7 cellular contexts compared by ENCODE assay signal in the genomic region with DNA sequence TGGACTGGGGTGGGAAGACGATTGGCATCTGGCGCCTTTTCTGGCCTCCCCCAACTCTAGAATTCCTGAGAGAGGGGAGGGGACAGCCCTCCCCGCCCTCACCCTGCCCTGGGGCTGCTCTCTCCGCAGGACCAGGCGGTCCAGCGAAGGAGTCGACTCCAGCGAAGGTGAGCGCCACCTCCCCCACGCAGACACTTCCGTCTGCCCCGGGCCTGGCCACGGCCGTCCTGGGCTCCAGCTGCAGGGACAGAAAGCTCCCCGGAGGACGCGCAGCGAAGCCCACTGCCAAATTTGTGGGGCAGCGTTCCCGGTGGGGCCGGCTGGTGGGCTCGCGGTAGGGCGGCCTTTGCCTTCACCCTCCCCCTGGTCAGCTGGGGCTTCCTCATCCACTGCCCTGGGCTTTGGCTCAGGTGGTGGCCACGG. TPM values are rescaled to one million over a fixed set of nuclear protein-coding genes. Genes with fewer than 3 reads are reported as not detected.
DNase-seq lines count a peak whose midpoint lies in the region; ATAC-seq lines count a peak whose summit lies in the region.

No MANE protein-coding gene starts in this region.

- ATAC-seq in left ventricle myocardium superior (peak; percentile 32), HG03442 (IDR thresholded peaks at IDR 0.05; ENCODE audit: unreplicated experiment) (no peak)

- H3K27me3 Mint-ChIP-seq in activated T-helper 2 cell treated with anti-CD3 and anti-CD28 coated beads, Interferon-gamma antibody, Interleukin-2, Interleukin-4, amounts not matched to agents 10 μg/mL and 5 μg/mL and 100 μg/mL, durations not matched to agents 14 hours and 24 hours and 36 hours (ENCODE audit: low read depth): no peaks in the 10 kb centered on the region

- in situ Hi-C loops in KBM-7 (cut with MboI; ENCODE audit: low pct_unique_long_range_greater_than_20kb, low sequenced_read_pairs): no loop called here

- peaks cover 23% of the 10 kb centered on the region for H3K36me3 Mint-ChIP-seq in activated T-helper 2 cell treated with anti-CD3 and anti-CD28 coated beads, Interferon-gamma antibody, Interleukin-2, Interleukin-4, amounts not matched to agents 10 μg/mL and 5 μg/mL and 100 μg/mL, durations not matched to agents 14 hours and 24 hours and 36 hours (ENCODE audit: low read depth)

- H3K4me3 ChIP-seq in skeletal muscle cell (ENCODE audit: low read depth, low read length): peak overlapping the region; percentile 83

- intact Hi-C loops in activated T-helper 2 cell treated with anti-CD3 and anti-CD28 coated beads, Interferon-gamma antibody, Interleukin-2, Interleukin-4, amounts not matched to agents 10 μg/mL and 5 μg/mL and 100 μg/mL, durations not matched to agents 14 hours and 24 hours and 36 hours (cut with micrococcal nuclease): no loop called here
- intact Hi-C loops in left ventricle myocardium superior (cut with micrococcal nuclease): no loop called here

- H3K9me3 Mint-ChIP-seq in activated T-helper 2 cell treated with anti-CD3 and anti-CD28 coated beads, Interferon-gamma antibody, Interleukin-2, Interleukin-4, amounts not matched to agents 10 μg/mL and 5 μg/mL and 100 μg/mL, durations not matched to agents 14 hours and 24 hours and 36 hours: no peaks in the 10 kb centered on the region

- DNase-seq in HT-29 (ENCODE audit: low spot score) (peak; percentile 82), left ventricle myocardium superior (peak; percentile 47), skeletal muscle cell (ENCODE audit: low read depth) (no peak), NCI-H2171 (lab: John Stamatoyannopoulos, UW) (no peak), KBM-7 (no peak)
- no peak for DNase-seq in activated T-helper 2 cell treated with anti-CD3 and anti-CD28 coated beads, Interferon-gamma antibody, Interleukin-2, Interleukin-4, amounts not matched to agents 10 μg/mL and 5 μg/mL and 100 μg/mL, durations not matched to agents 14 hours and 24 hours and 36 hours (ENCODE audit: low spot score)

- H3K4me1 Mint-ChIP-seq in activated T-helper 2 cell treated with anti-CD3 and anti-CD28 coated beads, Interferon-gamma antibody, Interleukin-2, Interleukin-4, amounts not matched to agents 10 μg/mL and 5 μg/mL and 100 μg/mL, durations not matched to agents 14 hours and 24 hours and 36 hours (ENCODE audit: low read depth): no peaks in the 10 kb centered on the region

- H3K27ac Mint-ChIP-seq in activated T-helper 2 cell treated with anti-CD3 and anti-CD28 coated beads, Interferon-gamma antibody, Interleukin-2, Interleukin-4, amounts not matched to agents 10 μg/mL and 5 μg/mL and 100 μg/mL, durations not matched to agents 14 hours and 24 hours and 36 hours: no peak overlapping the region

- peak overlapping the region; percentile 51 for H3K4me3 Mint-ChIP-seq in activated T-helper 2 cell treated with anti-CD3 and anti-CD28 coated beads, Interferon-gamma antibody, Interleukin-2, Interleukin-4, amounts not matched to agents 10 μg/mL and 5 μg/mL and 100 μg/mL, durations not matched to agents 14 hours and 24 hours and 36 hours (ENCODE audit: low read depth)

RNA-seq across cellular contexts. Expression of a gene that starts 0.7 kb away (rescaled TPM):
- total RNA-seq in HT-29 (2014; rRNA removed; shearing (Covaris generic)): 180 TPM in 2 replicates
- total RNA-seq in activated T-helper 2 cell treated with anti-CD3 and anti-CD28 coated beads, Interferon-gamma antibody, Interleukin-2, Interleukin-4, amounts not matched to agents 10 μg/mL and 5 μg/mL and 100 μg/mL, durations not matched to agents 14 hours and 24 hours and 36 hours: 12.1 and 16.2 TPM in 2 replicates
- total RNA-seq in left ventricle myocardium superior: 18.7 TPM

RNA-seq across cellular contexts. Expression of a gene that starts 14.9 kb away (rescaled TPM):
- 100 and 107 TPM in 2 replicates for total RNA-seq in HT-29 (2014; rRNA removed; shearing (Covaris generic))
- 119 and 135 TPM in 2 replicates for total RNA-seq in activated T-helper 2 cell treated with anti-CD3 and anti-CD28 coated beads, Interferon-gamma antibody, Interleukin-2, Interleukin-4, amounts not matched to agents 10 μg/mL and 5 μg/mL and 100 μg/mL, durations not matched to agents 14 hours and 24 hours and 36 hours
- total RNA-seq in left ventricle myocardium superior: 13.1 TPM

RNA-seq across cellular contexts. Expression of a gene that starts 37.7 kb away (rescaled TPM):
- total RNA-seq in HT-29 (2014; rRNA removed; shearing (Covaris generic)): 270 and 294 TPM in 2 replicates
- total RNA-seq in activated T-helper 2 cell treated with anti-CD3 and anti-CD28 coated beads, Interferon-gamma antibody, Interleukin-2, Interleukin-4, amounts not matched to agents 10 μg/mL and 5 μg/mL and 100 μg/mL, durations not matched to agents 14 hours and 24 hours and 36 hours: 282 and 287 TPM in 2 replicates
- 56.8 TPM for total RNA-seq in left ventricle myocardium superior

RNA-seq across cellular contexts. Expression of a gene that starts 49.3 kb away (rescaled TPM):
- total RNA-seq in HT-29 (2014; rRNA removed; shearing (Covaris generic)): 137 and 138 TPM in 2 replicates
- total RNA-seq in activated T-helper 2 cell treated with anti-CD3 and anti-CD28 coated beads, Interferon-gamma antibody, Interleukin-2, Interleukin-4, amounts not matched to agents 10 μg/mL and 5 μg/mL and 100 μg/mL, durations not matched to agents 14 hours and 24 hours and 36 hours: 41.1 and 50.1 TPM in 2 replicates
- total RNA-seq in left ventricle myocardium superior: 40.3 TPM

Comparison
In these comparisons a context has a peak if more than half of its experiments do, and no peak if none do; other contexts are left out.
1. DNase-seq: peak in HT-29 (single experiment) and left ventricle myocardium superior (single experiment); none in activated T-helper 2 cell treated with anti-CD3 and anti-CD28 coated beads, Interferon-gamma antibody, Interleukin-2, Interleukin-4, amounts not matched to agents 10 μg/mL and 5 μg/mL and 100 μg/mL, durations not matched to agents 14 hours and 24 hours and 36 hours (single experiment), skeletal muscle cell (single experiment), NCI-H2171 (single experiment) and KBM-7 (single experiment).